ENCODE assay signal across 8 cellular contexts in the genomic region with DNA sequence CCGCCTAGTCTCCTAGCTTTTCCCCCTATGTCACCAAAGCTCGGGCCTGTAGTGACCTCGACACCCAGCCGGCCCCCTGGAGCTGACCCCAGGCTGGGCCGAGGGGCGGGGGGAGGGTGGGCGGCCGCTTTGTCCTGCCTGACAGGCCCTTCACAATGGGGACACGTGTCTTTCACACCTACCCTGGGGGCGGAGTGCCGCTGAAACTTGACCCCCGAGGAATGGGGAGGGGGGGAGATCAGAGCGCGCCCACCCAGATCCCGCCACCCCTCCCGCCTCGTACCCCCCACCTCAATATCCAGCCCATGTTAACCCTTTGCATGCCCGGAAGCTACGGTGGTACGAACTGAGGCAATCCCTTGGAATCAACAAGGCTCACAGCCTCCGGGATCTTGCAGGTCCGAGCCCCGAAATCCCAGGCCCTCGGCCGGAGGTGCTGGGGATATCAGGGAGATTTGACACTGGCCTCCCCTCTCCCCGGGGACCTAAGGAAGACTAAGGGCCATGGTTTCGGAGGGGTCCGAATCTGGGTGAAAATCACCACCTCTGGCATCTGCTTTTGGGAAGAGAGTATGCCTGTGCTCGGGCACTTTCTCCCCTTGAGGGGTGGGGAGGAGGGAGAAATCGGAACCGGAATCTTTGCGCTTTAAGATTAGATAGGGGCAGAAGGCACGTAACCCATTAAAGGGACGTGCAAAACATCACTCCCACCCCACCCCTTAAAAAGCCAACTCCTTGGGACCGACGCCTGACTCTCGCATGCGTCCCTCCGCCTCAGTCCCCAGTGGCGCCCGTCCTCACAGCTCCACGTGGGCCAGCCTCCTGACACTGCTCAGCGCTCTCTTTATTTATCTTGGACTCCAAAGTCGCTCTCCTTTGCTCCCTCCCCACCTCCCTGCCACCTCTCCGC. TPM values are rescaled to one million over a fixed set of nuclear protein-coding genes. Genes with fewer than 3 reads are reported as not detected.
A peak's percentile ranks its signal among the peaks of the same experiment; 100 is the strongest.
DNase-seq lines count a peak whose midpoint lies in the region; ATAC-seq and TF ChIP-seq lines count a peak whose summit lies in the region.

No MANE protein-coding gene starts in this region.

- no TSS peak for BruUV-seq in Panc1 (replicated peaks; lab: Mats Ljungman, UMichigan)

- no peaks in the 10 kb centered on the region; the same call in 2 of the 3 replicates for H3K36me3 Mint-ChIP-seq in GM23338 (ENCODE audit: low read depth)

- no peak for TF ChIP-seq POLR2A in esophagus muscularis mucosa (IDR thresholded peaks at IDR 0.05; ENCODE audit: low read depth)
- no peak for TF ChIP-seq POLR2A in Peyer's patch (IDR thresholded peaks at IDR 0.05)

- POLR2A ChIA-PET in Panc1 (lab: Charles Lee), result interaction anchor here (0.7 kb wide), 1 partner anchor 37 kb away, joined by 7 read pairs; no protein-coding TSS in a partner anchor

- H3K27me3 ChIP-seq in GM23338 (ENCODE audit: insufficient read depth) (peaks cover 76% of the 10 kb centered on the region), Panc1 (ENCODE audit: control insufficient read depth, insufficient read depth, low read length) (peaks cover 3% of the 10 kb centered on the region), esophagus muscularis mucosa (peaks cover 3 to 66% (median 41%) of the 10 kb centered on the region in 4 donors), skeletal muscle tissue (ENCODE audit: control insufficient read depth in 3 of 3, insufficient read depth in 3 of 3, low read length in 3 of 3) (peaks cover 11 to 36% (median 29%) of the 10 kb centered on the region in 3 donors), Peyer's patch (peaks cover 0 to 24% of the 10 kb centered on the region in 2 donors)

- H3K4me3 Mint-ChIP-seq in GM23338, result peak overlapping the region; percentile 88

- TF ChIP-seq CTCF in GM23338 (conservative IDR thresholded peaks at IDR 0.05; ENCODE audit: low read depth in 2 of 2), result no peak
- TF ChIP-seq CTCF in Panc1 (IDR thresholded peaks at IDR 0.05), result no peak
- no peak for TF ChIP-seq CTCF in esophagus muscularis mucosa (IDR thresholded peaks at IDR 0.05)
- no peak for TF ChIP-seq CTCF in Peyer's patch (IDR thresholded peaks at IDR 0.05)
- TF ChIP-seq CTCF in omental fat pad (IDR thresholded peaks at IDR 0.05), result no peak

- TF ChIP-seq EP300 in esophagus muscularis mucosa (IDR thresholded peaks at IDR 0.05), result no peak

- H3K9me3 ChIP-seq in Panc1 (ENCODE audit: control insufficient read depth, insufficient read depth, low read depth, low read length) (no peaks in the 10 kb centered on the region), esophagus muscularis mucosa (no peaks in the 10 kb centered on the region), skeletal muscle tissue (ENCODE audit: control insufficient read depth in 3 of 3, low read length in 3 of 3) (no peaks in the 10 kb centered on the region), Peyer's patch (no peaks in the 10 kb centered on the region)

- no peak overlapping the region for H3K27ac ChIP-seq in GM23338 (ENCODE audit: low read depth)
- peak overlapping the region; percentile 76 for H3K27ac ChIP-seq in Panc1 (ENCODE audit: low read length)
- peak overlapping the region in 3 of 4 donors; percentile 10 to 57 (median 39) for H3K27ac ChIP-seq in esophagus muscularis mucosa (replicated peaks in 1 of 4)
- no peak overlapping the region for H3K27ac ChIP-seq in skeletal muscle tissue (ENCODE audit: low read depth, low read length)
- H3K27ac ChIP-seq in Peyer's patch, result peak overlapping the region in 1 of 4 donors; percentile 5

- H3K27ac Mint-ChIP-seq in GM23338, result no peak overlapping the region

- in situ Hi-C loops in Panc1 (cut with HindIII; ENCODE audit: low pct_unique_long_range_greater_than_20kb, low sequenced_read_pairs), result no loop called here

- H3K27me3 Mint-ChIP-seq in GM23338 (ENCODE audit: insufficient read depth, low read depth, poor library complexity), result peaks cover 57% of the 10 kb centered on the region

- no peaks in the 10 kb centered on the region for H3K9me3 Mint-ChIP-seq in GM23338

- peaks cover 6% of the 10 kb centered on the region; the same call in 1 of the 2 replicates for H4K20me1 ChIP-seq in GM23338 (replicated peaks; ENCODE audit: insufficient read depth)

- WGBS in esophagus muscularis mucosa, result 4% methylated on average over 45 of the region's 45 CpGs

- H3K9me2 ChIP-seq in GM23338 (ENCODE audit: insufficient read depth), result no peaks in the 10 kb centered on the region

- H3K4me2 ChIP-seq in GM23338, result peak overlapping the region; percentile 99

- peak; percentile 4 for ATAC-seq in GM23338
- ATAC-seq in Panc1, result peak; percentile 17; the same call in 1 of the 2 replicates
- no peak for ATAC-seq in omental fat pad (ENCODE audit: low FRiP score)

- H3K4me1 Mint-ChIP-seq in GM23338, result peaks cover 24% of the 10 kb centered on the region

- H3K4me3 ChIP-seq in GM23338 (peak overlapping the region; percentile 89), Panc1 (ENCODE audit: low read depth in 2 of 2, low read length in 2 of 2) (peak overlapping the region; percentile 41 to 87), esophagus muscularis mucosa (peak overlapping the region; percentile 32 to 58 (median 40)), skeletal muscle tissue (ENCODE audit: low read length in 3 of 3) (peak overlapping the region; percentile 39 to 67 (median 64)), Peyer's patch (peak overlapping the region in 2 of 4 donors; percentile 4 to 13)

- peaks cover 7% of the 10 kb centered on the region; the same call in 1 of the 2 replicates for H3F3A ChIP-seq in GM23338 (replicated peaks; ENCODE audit: low read depth)

- H3K9ac ChIP-seq in skeletal muscle tissue (ENCODE audit: low read depth in 1 of 3, low read length in 3 of 3), result peak overlapping the region in 2 of 3 donors; percentile 25 to 40

- H3K36me3 ChIP-seq in GM23338 (ENCODE audit: insufficient read depth) (no peaks in the 10 kb centered on the region), Panc1 (ENCODE audit: control insufficient read depth, insufficient read depth, low read length) (no peaks in the 10 kb centered on the region), esophagus muscularis mucosa (no peaks in the 10 kb centered on the region), skeletal muscle tissue (ENCODE audit: control insufficient read depth in 3 of 3, insufficient read depth in 3 of 3, low read length in 3 of 3) (no peaks in the 10 kb centered on the region), Peyer's patch (no peaks in the 10 kb centered on the region)

- intact Hi-C loops in Panc1 (cut with micrococcal nuclease; ENCODE audit: unreplicated experiment), result no loop called here
- intact Hi-C loops in esophagus muscularis mucosa (cut with DNase I), result loop anchor here (10.0 kb wide), 1 partner anchor 79 kb away; no protein-coding TSS in a partner anchor

- peak overlapping the region; percentile 95 for H2AFZ ChIP-seq in GM23338

- no peaks in the 10 kb centered on the region for H3K79me2 ChIP-seq in GM23338 (replicated peaks; ENCODE audit: insufficient read depth)

- peaks cover 27% of the 10 kb centered on the region for H3K4me1 ChIP-seq in GM23338 (ENCODE audit: insufficient read depth)
- peaks cover 16% of the 10 kb centered on the region for H3K4me1 ChIP-seq in Panc1 (ENCODE audit: control insufficient read depth, insufficient read depth, low read length)
- peaks cover 50 to 63% (median 62%) of the 10 kb centered on the region in 4 donors for H3K4me1 ChIP-seq in esophagus muscularis mucosa
- peaks cover 25 to 29% (median 28%) of the 10 kb centered on the region in 3 donors for H3K4me1 ChIP-seq in skeletal muscle tissue (ENCODE audit: control insufficient read depth in 3 of 3, insufficient read depth in 3 of 3, low read length in 3 of 3)
- peaks cover 0 to 51% (median 28%) of the 10 kb centered on the region in 4 donors for H3K4me1 ChIP-seq in Peyer's patch

- CTCF ChIA-PET in Panc1 (lab: Charles Lee), result no interaction called here

- peak; percentile 74 for DNase-seq in GM23338 (ENCODE audit: low spot score)
- DNase-seq in Panc1 (ENCODE audit: low read depth, low spot score), result no peak
- DNase-seq in esophagus muscularis mucosa (ENCODE audit: extremely low spot score), result no peak
- no peak for DNase-seq in cerebellum (ENCODE audit: low spot score)
- DNase-seq in Peyer's patch, result no peak
- no peak for DNase-seq in omental fat pad (ENCODE audit: low spot score)
- DNase-seq in HT-29 (ENCODE audit: low spot score), result no peak

TF ChIP-seq in GM23338, 12 proteins besides CTCF, POLR2A, EP300 and RAD21 (continues in another document):
- TF ChIP-seq ZNF331 (CRISPR knock-in tag; IDR thresholded peaks at IDR 0.05; ENCODE audit: low read depth) (no peak), POLR2AphosphoS5 (IDR thresholded peaks at IDR 0.05; ENCODE audit: low read depth) (no peak), EZH2 (IDR thresholded peaks at IDR 0.05; ENCODE audit: low read depth, unreplicated experiment) (peak; percentile 58)

RNA-seq across cellular contexts. Expression of gene NOG, which starts 2.6 kb away (rescaled TPM):
- total RNA-seq in GM23338 (2014; rRNA removed; shearing (Covaris generic)), result 0.66 and 0.89 TPM in 2 replicates
- 0.39 and 0.89 TPM in 2 replicates for polyA plus RNA-seq in GM23338 (2016; fragmentation: Nextera tagmentation; extraction: Ambion mirVana)
- total RNA-seq in Panc1 (2021; ENCODE audit: unreplicated experiment), result 9.2 TPM
- 6.8 TPM for polyA plus RNA-seq in Panc1 (2012; ENCODE audit: insufficient read length)
- total RNA-seq in esophagus muscularis mucosa, result 1 to 10 TPM in 3 of 4 donors, under 1 TPM in 1; 0.42 to 9.1 (median 6.7) TPM
- total RNA-seq in skeletal muscle tissue, result 8.9 TPM
- 6.9 TPM for total RNA-seq in cerebellum
- under 1 TPM in 1 of 4 donors, not detected in 3; 0.40 TPM for total RNA-seq in Peyer's patch
- total RNA-seq in omental fat pad, result under 1 TPM; 0.37 to 0.82 (median 0.68) TPM
- not detected in 2 replicates for total RNA-seq in HT-29 (2014; rRNA removed; shearing (Covaris generic))

Comparison
In these comparisons a context has a peak if more than half of its experiments do, and no peak if none do; other contexts are left out.
1. H3K27ac ChIP-seq: peak in Panc1 (single experiment) and esophagus muscularis mucosa (3 of 4); none in GM23338 (single experiment) and skeletal muscle tissue (single experiment).